In genomic region chr4:186738421-186738820, GRCh38 we compare ENCODE assay signal across 3 cellular contexts.
"Had no signal": no experiment of that assay in that cellular context is flagged by ENCODE, and none has a peak within 500 bp of the region (broad histone marks: within the 10 kb centered on the region; RNA-seq: fewer than 3 reads in every experiment).

No MANE protein-coding gene starts in this region.

- ATAC-seq: GM12878 had no signal

- DNase-seq: GDM1, GF-D8 had no signal

- H3K4me3 ChIP-seq: GM12878 had no signal
